ENCODE assay signal across 16 cellular contexts in genomic region chr15:93203036-93203435, GRCh38.
DNase-seq lines count a peak whose midpoint lies in the region; ATAC-seq and TF ChIP-seq lines count a peak whose summit lies in the region.
"Had no signal": no experiment of that assay in that cellular context is flagged by ENCODE, and none has a peak within 500 bp of the region (broad histone marks: within the 10 kb centered on the region; RNA-seq: fewer than 3 reads in every experiment).

No MANE protein-coding gene starts in this region.

- peak; percentile 89 for DNase-seq in ELF-1 (ENCODE audit: low read depth, low spot score)
- peak; percentile 88 for DNase-seq in esophagus muscularis mucosa (ENCODE audit: extremely low spot score)
- no peak for DNase-seq in nephron progenitor cell
- no peak for DNase-seq in gastrocnemius medialis
- no peak for DNase-seq in NCI-H1694 (lab: John Stamatoyannopoulos, UW)
- DNase-seq in activated naive CD4-positive, alpha-beta T cell treated with anti-CD3 and anti-CD28 coated beads, Interleukin-2, amount 10 ng/mL, durations not matched to agents 7 days and 5 days, result no peak
- no peak for DNase-seq in suprapubic skin (ENCODE audit: low spot score in 2 of 2)
- DNase-seq: 8988T; CD4-positive, alpha-beta memory T cell; DMS 273 treated with DMSO at 0.1 percent for 48 hours; DMS53; DND-41; EL had no signal

- ATAC-seq in gastrocnemius medialis, result no peak

- no peak overlapping the region for H3K4me3 Mint-ChIP-seq in nephron progenitor cell
- no peak overlapping the region for H3K4me3 Mint-ChIP-seq in activated naive CD4-positive, alpha-beta T cell treated with anti-CD3 and anti-CD28 coated beads, Interleukin-2, amount 10 ng/mL, durations not matched to agents 7 days and 5 days
- H3K4me3 Mint-ChIP-seq: CD14-positive monocyte; CD4-positive, alpha-beta memory T cell had no signal

- no peak overlapping the region for H3K27ac ChIP-seq in esophagus muscularis mucosa (replicated peaks in 1 of 4)
- peak overlapping the region; percentile 65 to 82 (median 78) for H3K27ac ChIP-seq in gastrocnemius medialis
- H3K27ac ChIP-seq in suprapubic skin, result no peak overlapping the region
- H3K27ac ChIP-seq: BLaER1 had no signal

- peaks cover 20% of the 10 kb centered on the region for H3K4me1 Mint-ChIP-seq in nephron progenitor cell
- H3K4me1 Mint-ChIP-seq in activated naive CD4-positive, alpha-beta T cell treated with anti-CD3 and anti-CD28 coated beads, Interleukin-2, amount 10 ng/mL, durations not matched to agents 7 days and 5 days, result no peaks in the 10 kb centered on the region
- H3K4me1 Mint-ChIP-seq: CD14-positive monocyte; CD4-positive, alpha-beta memory T cell had no signal

- no peak for TF ChIP-seq EP300 in esophagus muscularis mucosa (IDR thresholded peaks at IDR 0.05)
- no peak for TF ChIP-seq EP300 in suprapubic skin (IDR thresholded peaks at IDR 0.05)

- in situ Hi-C loops in gastrocnemius medialis (cut with MboI; ENCODE audit: low sequenced_read_pairs in 4 of 4), result no loop called here

- H3K36me3 Mint-ChIP-seq in nephron progenitor cell (ENCODE audit: low read depth), result peaks cover 12% of the 10 kb centered on the region
- no peaks in the 10 kb centered on the region for H3K36me3 Mint-ChIP-seq in activated naive CD4-positive, alpha-beta T cell treated with anti-CD3 and anti-CD28 coated beads, Interleukin-2, amount 10 ng/mL, durations not matched to agents 7 days and 5 days

- H3K36me3 ChIP-seq in esophagus muscularis mucosa, result no peaks in the 10 kb centered on the region
- H3K36me3 ChIP-seq in gastrocnemius medialis, result no peaks in the 10 kb centered on the region
- no peaks in the 10 kb centered on the region for H3K36me3 ChIP-seq in suprapubic skin
- H3K36me3 ChIP-seq: BLaER1, HAP-1 had no signal

- no peak overlapping the region for H3K4me3 ChIP-seq in esophagus muscularis mucosa
- H3K4me3 ChIP-seq in gastrocnemius medialis, result no peak overlapping the region
- no peak overlapping the region for H3K4me3 ChIP-seq in suprapubic skin
- H3K4me3 ChIP-seq: BLaER1, HAP-1 had no signal

- TF ChIP-seq POLR2A in esophagus muscularis mucosa (IDR thresholded peaks at IDR 0.05; ENCODE audit: low read depth) (no peak), gastrocnemius medialis (IDR thresholded peaks at IDR 0.05) (no peak), suprapubic skin (IDR thresholded peaks at IDR 0.05) (no peak)

- CTCF ChIA-PET in activated naive CD4-positive, alpha-beta T cell treated with anti-CD3 and anti-CD28 coated beads, Interleukin-2, amount 10 ng/mL, durations not matched to agents 7 days and 5 days (lab: Charles Lee), result no interaction called here

- no peaks in the 10 kb centered on the region for H3K27me3 ChIP-seq in esophagus muscularis mucosa
- no peaks in the 10 kb centered on the region for H3K27me3 ChIP-seq in gastrocnemius medialis
- H3K27me3 ChIP-seq in suprapubic skin, result no peaks in the 10 kb centered on the region
- H3K27me3 ChIP-seq: BLaER1 had no signal

- peaks cover 15% of the 10 kb centered on the region for H3K27me3 Mint-ChIP-seq in nephron progenitor cell (ENCODE audit: low read depth, poor library complexity)
- peaks cover 27% of the 10 kb centered on the region for H3K27me3 Mint-ChIP-seq in activated naive CD4-positive, alpha-beta T cell treated with anti-CD3 and anti-CD28 coated beads, Interleukin-2, amount 10 ng/mL, durations not matched to agents 7 days and 5 days

- H3K4me1 ChIP-seq in esophagus muscularis mucosa (no peaks in the 10 kb centered on the region), gastrocnemius medialis (peaks cover 19 to 23% of the 10 kb centered on the region in 2 donors), suprapubic skin (no peaks in the 10 kb centered on the region)
- H3K4me1 ChIP-seq: HAP-1 had no signal

- H3K9me3 Mint-ChIP-seq in nephron progenitor cell, result peaks cover 21% of the 10 kb centered on the region
- no peaks in the 10 kb centered on the region for H3K9me3 Mint-ChIP-seq in activated naive CD4-positive, alpha-beta T cell treated with anti-CD3 and anti-CD28 coated beads, Interleukin-2, amount 10 ng/mL, durations not matched to agents 7 days and 5 days

- no peak for TF ChIP-seq CTCF in esophagus muscularis mucosa (IDR thresholded peaks at IDR 0.05)
- no peak for TF ChIP-seq CTCF in nephron progenitor cell (IDR thresholded peaks at IDR 0.05)
- TF ChIP-seq CTCF in gastrocnemius medialis (IDR thresholded peaks at IDR 0.05 in 4 of 5, conservative IDR thresholded peaks at IDR 0.05 in 1 of 5), result no peak
- TF ChIP-seq CTCF in suprapubic skin (IDR thresholded peaks at IDR 0.05), result no peak

- peak overlapping the region; percentile 47 for H3K27ac Mint-ChIP-seq in nephron progenitor cell
- H3K27ac Mint-ChIP-seq in activated naive CD4-positive, alpha-beta T cell treated with anti-CD3 and anti-CD28 coated beads, Interleukin-2, amount 10 ng/mL, durations not matched to agents 7 days and 5 days, result no peak overlapping the region
- H3K27ac Mint-ChIP-seq: CD14-positive monocyte had no signal

- peaks cover 0 to 6% (median 3%) of the 10 kb centered on the region in 4 donors for H3K9me3 ChIP-seq in esophagus muscularis mucosa
- H3K9me3 ChIP-seq in gastrocnemius medialis, result no peaks in the 10 kb centered on the region
- H3K9me3 ChIP-seq in suprapubic skin, result peaks cover 2% of the 10 kb centered on the region
- H3K9me3 ChIP-seq: HAP-1 had no signal

- intact Hi-C loops in esophagus muscularis mucosa (cut with DNase I) (no loop called here), gastrocnemius medialis (cut with DNase I; ENCODE audit: low total_unique reads) (no loop called here)

- WGBS in esophagus muscularis mucosa, result 47% methylated on average over 1 of the region's 1 CpG
- 80% methylated on average over 1 of the region's 1 CpG for whole genome bisulfite sequencing in suprapubic skin

Comparison
In these comparisons a context has a peak if more than half of its experiments do, and no peak if none do; other contexts are left out.
1. DNase-seq: peak in ELF-1 (single experiment) and esophagus muscularis mucosa (single experiment); none in nephron progenitor cell (single experiment), gastrocnemius medialis (0 of 2), NCI-H1694 (single experiment), activated naive CD4-positive, alpha-beta T cell treated with anti-CD3 and anti-CD28 coated beads, Interleukin-2, amount 10 ng/mL, durations not matched to agents 7 days and 5 days (single experiment) and suprapubic skin (0 of 2).
2. H3K27ac ChIP-seq: peak in gastrocnemius medialis (4 of 4); none in esophagus muscularis mucosa (0 of 4) and suprapubic skin (single experiment).